8 cellular contexts compared by ENCODE assay signal in genomic region chr17:76497979-76498885, GRCh38. TPM values are rescaled to one million over a fixed set of nuclear protein-coding genes. Genes with fewer than 3 reads are reported as not detected.
DNase-seq lines count a peak whose midpoint lies in the region; ATAC-seq and TF ChIP-seq lines count a peak whose summit lies in the region.

No MANE protein-coding gene starts in this region.

- H3K36me3 Mint-ChIP-seq in central memory CD8-positive, alpha-beta T cell (ENCODE audit: insufficient read depth), result peaks cover 17% of the 10 kb centered on the region
- peaks cover 15 to 19% of the 10 kb centered on the region in 2 donors for H3K36me3 Mint-ChIP-seq in stimulated activated naive B cell treated with anti-CD40 and anti-IgM and Interleukin-4, amounts not matched to agents 10 μg/mL and 1 μg/mL and 100 μg/mL, for 72 hours

- DNase-seq in GM12865 (ENCODE audit: low read depth) (peak; percentile 61), NCI-H526 treated with DMSO at 0.1 percent for 48 hours (lab: John Stamatoyannopoulos, UW) (peak; percentile 67), left colon (peak; percentile 72), NCI-H510A (lab: John Stamatoyannopoulos, UW) (no peak), SKM-1 (lab: John Stamatoyannopoulos, UW; ENCODE audit: unreplicated experiment) (no peak)
- no peak for DNase-seq in central memory CD8-positive, alpha-beta T cell (ENCODE audit: low spot score in 2 of 2)
- DNase-seq in stimulated activated naive B cell treated with anti-CD40 and anti-IgM and Interleukin-4, amounts not matched to agents 10 μg/mL and 1 μg/mL and 100 μg/mL, for 72 hours, result no peak

- intact Hi-C loops in left colon (cut with DNase I, micrococcal nuclease), result no loop called here

- no peak for TF ChIP-seq CTCF in GM12865 (IDR thresholded peaks at IDR 0.05; ENCODE audit: insufficient read depth, low read depth, low read length, missing control alignments)

- H3K4me3 Mint-ChIP-seq in central memory CD8-positive, alpha-beta T cell, result peak overlapping the region; percentile 87
- H3K4me3 Mint-ChIP-seq in stimulated activated naive B cell treated with anti-CD40 and anti-IgM and Interleukin-4, amounts not matched to agents 10 μg/mL and 1 μg/mL and 100 μg/mL, for 72 hours, result peak overlapping the region; percentile 83 to 97

- no peaks in the 10 kb centered on the region for H3K9me3 Mint-ChIP-seq in central memory CD8-positive, alpha-beta T cell
- no peaks in the 10 kb centered on the region for H3K9me3 Mint-ChIP-seq in stimulated activated naive B cell treated with anti-CD40 and anti-IgM and Interleukin-4, amounts not matched to agents 10 μg/mL and 1 μg/mL and 100 μg/mL, for 72 hours

- H3K4me1 Mint-ChIP-seq in central memory CD8-positive, alpha-beta T cell, result peaks cover 57% of the 10 kb centered on the region
- peaks cover 75 to 87% of the 10 kb centered on the region in 2 donors for H3K4me1 Mint-ChIP-seq in stimulated activated naive B cell treated with anti-CD40 and anti-IgM and Interleukin-4, amounts not matched to agents 10 μg/mL and 1 μg/mL and 100 μg/mL, for 72 hours

- H3K27me3 Mint-ChIP-seq in central memory CD8-positive, alpha-beta T cell, result no peaks in the 10 kb centered on the region
- H3K27me3 Mint-ChIP-seq in stimulated activated naive B cell treated with anti-CD40 and anti-IgM and Interleukin-4, amounts not matched to agents 10 μg/mL and 1 μg/mL and 100 μg/mL, for 72 hours, result no peaks in the 10 kb centered on the region

- peak overlapping the region; percentile 95 for H3K27ac Mint-ChIP-seq in central memory CD8-positive, alpha-beta T cell (ENCODE audit: low read depth)
- peak overlapping the region; percentile 95 for H3K27ac Mint-ChIP-seq in stimulated activated naive B cell treated with anti-CD40 and anti-IgM and Interleukin-4, amounts not matched to agents 10 μg/mL and 1 μg/mL and 100 μg/mL, for 72 hours

- peak overlapping the region; percentile 72 for H3K4me3 ChIP-seq in GM12865 (ENCODE audit: low read depth, low read length)

- ATAC-seq in central memory CD8-positive, alpha-beta T cell (replicated peaks; ENCODE audit: extremely low read depth, poor library complexity, severe bottlenecking), result no peak
- ATAC-seq in left colon (peak; percentile 33), HG02973 (IDR thresholded peaks at IDR 0.05; ENCODE audit: unreplicated experiment) (no peak)
- ATAC-seq in stimulated activated naive B cell treated with anti-CD40 and anti-IgM and Interleukin-4, amounts not matched to agents 10 μg/mL and 1 μg/mL and 100 μg/mL, for 72 hours (replicated peaks), result peak in 1 of 2 donors; percentile 17

RNA-seq across cellular contexts. Expression of gene RHBDF2, which starts 3.0 kb away (rescaled TPM):
- 10 to 100 TPM; 11.6 to 12.8 TPM for total RNA-seq in left colon

RNA-seq across cellular contexts. Expression of gene AANAT, which starts 30.8 kb away (rescaled TPM):
- not detected for total RNA-seq in left colon

RNA-seq across cellular contexts. Expression of gene CYGB, which starts 39.3 kb away (rescaled TPM):
- 10 to 100 TPM in 1 of 2 donors, 1 to 10 TPM in 1; 9.0 to 12.2 TPM for total RNA-seq in left colon

RNA-seq across cellular contexts. Expression of gene PRCD, which starts 41.6 kb away (rescaled TPM):
- 1 to 10 TPM in 1 of 2 donors, under 1 TPM in 1; 0.92 to 2.3 TPM for total RNA-seq in left colon

RNA-seq across cellular contexts. Expression of gene UBE2O, which starts 45.3 kb away (rescaled TPM):
- 10 to 100 TPM; 15.9 to 18.2 TPM for total RNA-seq in left colon

Comparison
In these comparisons a context has a peak if more than half of its experiments do, and no peak if none do; other contexts are left out.
1. DNase-seq: peak in GM12865 (single experiment), NCI-H526 treated with DMSO at 0.1 percent for 48 hours (single experiment) and left colon (2 of 2); none in central memory CD8-positive, alpha-beta T cell (0 of 2), stimulated activated naive B cell treated with anti-CD40 and anti-IgM and Interleukin-4, amounts not matched to agents 10 μg/mL and 1 μg/mL and 100 μg/mL, for 72 hours (single experiment), NCI-H510A (single experiment) and SKM-1 (single experiment).